In the genomic region with DNA sequence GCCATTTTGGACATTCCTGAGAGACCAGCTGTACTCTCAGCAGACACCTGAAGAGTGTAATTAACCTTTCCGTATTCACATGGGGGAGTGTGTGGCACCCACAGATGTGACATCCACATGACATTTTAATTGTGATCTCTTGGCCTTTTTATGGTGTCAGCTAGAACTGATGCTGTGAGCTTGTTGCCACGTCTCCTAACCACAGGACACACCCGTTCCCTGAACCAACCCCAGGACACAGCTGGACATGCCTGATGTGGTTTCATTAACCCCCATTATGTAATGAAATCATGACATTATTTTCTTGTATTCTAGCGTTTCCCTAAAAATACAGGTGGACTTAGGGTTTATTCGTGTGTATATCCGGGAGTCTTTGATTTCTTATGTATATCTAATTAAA, we compare ENCODE assay signal across 37 cellular contexts.
"Had no signal": no experiment of that assay in that cellular context is flagged by ENCODE, and none has a peak within 500 bp of the region (broad histone marks: within the 10 kb centered on the region; RNA-seq: fewer than 3 reads in every experiment).

No MANE protein-coding gene starts in this region.

- H3K27ac Mint-ChIP-seq: activated naive CD4-positive, alpha-beta T cell treated with anti-CD3 and anti-CD28 coated beads for 36 hours; activated naive CD4-positive, alpha-beta T cell treated with anti-CD3 and anti-CD28 coated beads, Interleukin-2, amount 10 ng/mL, durations not matched to agents 7 days and 5 days; activated naive CD4-positive, alpha-beta T cell treated with anti-CD3 and anti-CD28 coated beads, Interleukin-2, amount 50 U/mL, for 24 hours; activated naive CD4-positive, alpha-beta T cell treated with anti-CD3 and anti-CD28 coated beads, Interleukin-2, amount 50 U/mL, for 72 hours; activated naive CD8-positive, alpha-beta T cell; activated naive CD8-positive, alpha-beta T cell treated with anti-CD3 and anti-CD28 coated beads for 36 hours; activated naive CD8-positive, alpha-beta T cell treated with anti-CD3 and anti-CD28 coated beads, Interleukin-2, amount 10 ng/mL, durations not matched to agents 7 days and 5 days; activated naive CD8-positive, alpha-beta T cell treated with anti-CD3 and anti-CD28 coated beads, Interleukin-2, amount 50 U/mL, for 24 hours; activated T-cell treated with anti-CD3 and anti-CD28 coated beads, Interleukin-2, amount 50 U/mL, for 24 hours; activated T-cell treated with anti-CD3 and anti-CD28 coated beads, Interleukin-2, amount 50 U/mL, for 72 hours; activated T-helper 1 cell treated with anti-CD3 and anti-CD28 coated beads, Interleukin-12 subunit alpha, Interleukin-12 subunit beta, Interleukin-2, Interleukin-4 antibody, amounts not matched to agents 30 ng/mL and 10 ng/mL and 1 ng/mL, durations not matched to agents 14 hours and 24 hours and 36 hours; activated T-helper 17 cell treated with anti-CD3 and anti-CD28 coated beads, Interleukin-2, amount 50 U/mL, for 72 hours; activated T-helper 2 cell treated with anti-CD3 and anti-CD28 coated beads, Interferon-gamma antibody, Interleukin-2, Interleukin-4, amounts not matched to agents 10 μg/mL and 5 μg/mL and 100 μg/mL, durations not matched to agents 14 hours and 24 hours and 36 hours; brain had no signal

- H3K36me3 ChIP-seq: adrenal gland, ascending aorta, brain microvascular endothelial cell, breast epithelium, cardiac muscle cell had no signal

- H3K4me3 ChIP-seq: adrenal gland, ascending aorta, body of pancreas, breast epithelium, cardiac muscle cell had no signal

- H3K4me1 Mint-ChIP-seq: activated naive CD4-positive, alpha-beta T cell treated with anti-CD3 and anti-CD28 coated beads, Interleukin-2, amount 10 ng/mL, durations not matched to agents 7 days and 5 days; activated naive CD4-positive, alpha-beta T cell treated with anti-CD3 and anti-CD28 coated beads, Interleukin-2, amount 50 U/mL, for 24 hours; activated naive CD8-positive, alpha-beta T cell treated with anti-CD3 and anti-CD28 coated beads for 36 hours; activated naive CD8-positive, alpha-beta T cell treated with anti-CD3 and anti-CD28 coated beads, Interleukin-2, amount 10 ng/mL, durations not matched to agents 7 days and 5 days; activated naive CD8-positive, alpha-beta T cell treated with anti-CD3 and anti-CD28 coated beads, Interleukin-2, amount 50 U/mL, for 24 hours; activated T-helper 17 cell treated with anti-CD3 and anti-CD28 coated beads, Interleukin-2, amount 50 U/mL, for 72 hours; brain; central memory CD8-positive, alpha-beta T cell had no signal

- H3K9me3 ChIP-seq: adrenal gland, ascending aorta, body of pancreas, breast epithelium had no signal

- H3K4me1 ChIP-seq: adrenal gland, ascending aorta, body of pancreas, breast epithelium had no signal

- H3K27ac ChIP-seq: adrenal gland, ascending aorta, body of pancreas, brain microvascular endothelial cell, breast epithelium, cardiac muscle cell had no signal

- DNase-seq: activated effector memory CD4-positive, alpha-beta T cell treated with anti-CD3 and anti-CD28 coated beads, Interleukin-2, amount 50 U/mL, for 16 hours; activated effector memory CD4-positive, alpha-beta T cell treated with Interleukin-2 at 50 U/mL for 16 hours; activated gamma-delta T cell; activated gamma-delta T cell treated with Interleukin-2 at 50 U/mL for 16 hours; activated naive CD4-positive, alpha-beta T cell; activated naive CD4-positive, alpha-beta T cell treated with anti-CD3 and anti-CD28 coated beads for 36 hours; activated naive CD4-positive, alpha-beta T cell treated with anti-CD3 and anti-CD28 coated beads, Interleukin-2, amount 10 ng/mL, durations not matched to agents 7 days and 5 days; activated naive CD4-positive, alpha-beta T cell treated with anti-CD3 and anti-CD28 coated beads, Interleukin-2, amount 50 U/mL, for 16 hours; activated naive CD4-positive, alpha-beta T cell treated with Interleukin-2 at 50 U/mL for 16 hours; activated naive CD8-positive, alpha-beta T cell treated with anti-CD3 and anti-CD28 coated beads for 36 hours; activated naive CD8-positive, alpha-beta T cell treated with anti-CD3 and anti-CD28 coated beads, Interleukin-2, amount 10 ng/mL, durations not matched to agents 7 days and 5 days; activated naive CD8-positive, alpha-beta T cell treated with anti-CD3 and anti-CD28 coated beads, Interleukin-2, amount 50 U/mL, for 24 hours; activated T-cell treated with anti-CD3 and anti-CD28 coated beads, Interleukin-2, amount 50 U/mL, for 24 hours; activated T-cell treated with anti-CD3 and anti-CD28 coated beads, Interleukin-2, amount 50 U/mL, for 4 hours; activated T-cell treated with anti-CD3 and anti-CD28 coated beads, Interleukin-2, amount 50 U/mL, for 48 hours; activated T-cell treated with anti-CD3 and anti-CD28 coated beads, Interleukin-2, amount 50 U/mL, for 72 hours; adrenal gland; amniotic stem cell; amygdala; anterior cingulate cortex; aorta; body of pancreas; brain microvascular endothelial cell; caudate nucleus; central memory CD4-positive, alpha-beta T cell; cerebellar nuclear complex had no signal

- H3K27me3 ChIP-seq: ascending aorta, body of pancreas, brain microvascular endothelial cell, cardiac muscle cell had no signal

- ATAC-seq: activated naive CD4-positive, alpha-beta T cell treated with anti-CD3 and anti-CD28 coated beads, Interleukin-2, amount 50 U/mL, for 72 hours; activated naive CD8-positive, alpha-beta T cell treated with anti-CD3 and anti-CD28 coated beads, Interleukin-2, amount 50 U/mL, for 24 hours; activated T-cell treated with anti-CD3 and anti-CD28 coated beads, Interleukin-2, amount 50 U/mL, for 4 hours; activated T-cell treated with anti-CD3 and anti-CD28 coated beads, Interleukin-2, amount 50 U/mL, for 72 hours; activated T-helper 17 cell treated with anti-CD3 and anti-CD28 coated beads, Interleukin-2, amount 50 U/mL, for 72 hours; body of pancreas had no signal

- H3K4me3 Mint-ChIP-seq: activated naive CD4-positive, alpha-beta T cell treated with anti-CD3 and anti-CD28 coated beads for 36 hours; activated naive CD4-positive, alpha-beta T cell treated with anti-CD3 and anti-CD28 coated beads, Interleukin-2, amount 10 ng/mL, durations not matched to agents 7 days and 5 days; activated naive CD4-positive, alpha-beta T cell treated with anti-CD3 and anti-CD28 coated beads, Interleukin-2, amount 50 U/mL, for 24 hours; activated naive CD8-positive, alpha-beta T cell; activated naive CD8-positive, alpha-beta T cell treated with anti-CD3 and anti-CD28 coated beads for 36 hours; activated naive CD8-positive, alpha-beta T cell treated with anti-CD3 and anti-CD28 coated beads, Interleukin-2, amount 10 ng/mL, durations not matched to agents 7 days and 5 days; activated naive CD8-positive, alpha-beta T cell treated with anti-CD3 and anti-CD28 coated beads, Interleukin-2, amount 50 U/mL, for 24 hours; activated T-cell treated with anti-CD3 and anti-CD28 coated beads, Interleukin-2, amount 50 U/mL, for 24 hours; activated T-cell treated with anti-CD3 and anti-CD28 coated beads, Interleukin-2, amount 50 U/mL, for 4 hours; activated T-cell treated with anti-CD3 and anti-CD28 coated beads, Interleukin-2, amount 50 U/mL, for 72 hours; activated T-helper 1 cell treated with anti-CD3 and anti-CD28 coated beads, Interleukin-12 subunit alpha, Interleukin-12 subunit beta, Interleukin-2, Interleukin-4 antibody, amounts not matched to agents 30 ng/mL and 10 ng/mL and 1 ng/mL, durations not matched to agents 14 hours and 24 hours and 36 hours; activated T-helper 17 cell treated with anti-CD3 and anti-CD28 coated beads, Interleukin-2, amount 50 U/mL, for 72 hours; brain; central memory CD8-positive, alpha-beta T cell had no signal

- H3K9me3 Mint-ChIP-seq: activated naive CD4-positive, alpha-beta T cell treated with anti-CD3 and anti-CD28 coated beads for 36 hours; activated naive CD4-positive, alpha-beta T cell treated with anti-CD3 and anti-CD28 coated beads, Interleukin-2, amount 10 ng/mL, durations not matched to agents 7 days and 5 days; activated naive CD4-positive, alpha-beta T cell treated with anti-CD3 and anti-CD28 coated beads, Interleukin-2, amount 50 U/mL, for 24 hours; activated naive CD4-positive, alpha-beta T cell treated with anti-CD3 and anti-CD28 coated beads, Interleukin-2, amount 50 U/mL, for 72 hours; activated naive CD8-positive, alpha-beta T cell treated with anti-CD3 and anti-CD28 coated beads for 36 hours; activated naive CD8-positive, alpha-beta T cell treated with anti-CD3 and anti-CD28 coated beads, Interleukin-2, amount 10 ng/mL, durations not matched to agents 7 days and 5 days; activated naive CD8-positive, alpha-beta T cell treated with anti-CD3 and anti-CD28 coated beads, Interleukin-2, amount 50 U/mL, for 24 hours; activated T-cell treated with anti-CD3 and anti-CD28 coated beads, Interleukin-2, amount 50 U/mL, for 24 hours; activated T-cell treated with anti-CD3 and anti-CD28 coated beads, Interleukin-2, amount 50 U/mL, for 4 hours; activated T-cell treated with anti-CD3 and anti-CD28 coated beads, Interleukin-2, amount 50 U/mL, for 72 hours; activated T-helper 1 cell treated with anti-CD3 and anti-CD28 coated beads, Interleukin-12 subunit alpha, Interleukin-12 subunit beta, Interleukin-2, Interleukin-4 antibody, amounts not matched to agents 30 ng/mL and 10 ng/mL and 1 ng/mL, durations not matched to agents 14 hours and 24 hours and 36 hours; activated T-helper 17 cell treated with anti-CD3 and anti-CD28 coated beads, Interleukin-2, amount 50 U/mL, for 72 hours; activated T-helper 2 cell treated with anti-CD3 and anti-CD28 coated beads, Interferon-gamma antibody, Interleukin-2, Interleukin-4, amounts not matched to agents 10 μg/mL and 5 μg/mL and 100 μg/mL, durations not matched to agents 14 hours and 24 hours and 36 hours; central memory CD8-positive, alpha-beta T cell had no signal

- H3K36me3 Mint-ChIP-seq: activated naive CD4-positive, alpha-beta T cell treated with anti-CD3 and anti-CD28 coated beads, Interleukin-2, amount 10 ng/mL, durations not matched to agents 7 days and 5 days; activated naive CD4-positive, alpha-beta T cell treated with anti-CD3 and anti-CD28 coated beads, Interleukin-2, amount 50 U/mL, for 24 hours; activated naive CD4-positive, alpha-beta T cell treated with anti-CD3 and anti-CD28 coated beads, Interleukin-2, amount 50 U/mL, for 72 hours; activated naive CD8-positive, alpha-beta T cell; activated naive CD8-positive, alpha-beta T cell treated with anti-CD3 and anti-CD28 coated beads for 36 hours; activated naive CD8-positive, alpha-beta T cell treated with anti-CD3 and anti-CD28 coated beads, Interleukin-2, amount 10 ng/mL, durations not matched to agents 7 days and 5 days; brain had no signal
